ENCODE assay signal across 9 cellular contexts in genomic region chr7:97573065-97573464, GRCh38.
"Had no signal": no experiment of that assay in that cellular context is flagged by ENCODE, and none has a peak within 500 bp of the region (broad histone marks: within the 10 kb centered on the region; RNA-seq: fewer than 3 reads in every experiment).

No MANE protein-coding gene starts in this region.

- H3K27ac ChIP-seq: GM23248, HL-60 had no signal

- H3K36me3 Mint-ChIP-seq: IgD-negative memory B cell had no signal

- H3K9ac ChIP-seq: GM23248 had no signal

- H3K36me3 ChIP-seq: HAP-1 had no signal

- DNase-seq: GM23248, GOT3, H7, HFFc6 had no signal

- H3K4me3 Mint-ChIP-seq: HFFc6, IgD-negative memory B cell had no signal

- H2AFZ ChIP-seq: GM23248 had no signal

- H3K4me1 ChIP-seq: HAP-1 had no signal

- H3K27ac Mint-ChIP-seq: HFFc6, IgD-negative memory B cell had no signal

- H3K4me3 ChIP-seq: GM23248, HAP-1 had no signal

- H3K9me3 ChIP-seq: HAP-1 had no signal

- ATAC-seq: HCT116, HepG2 had no signal

- H3K4me1 Mint-ChIP-seq: IgD-negative memory B cell had no signal
